Comparison of ENCODE assay signal across 18 cellular contexts in genomic region chr16:51767564-51767963, GRCh38.
"Had no signal": no experiment of that assay in that cellular context is flagged by ENCODE, and none has a peak within 500 bp of the region (broad histone marks: within the 10 kb centered on the region; RNA-seq: fewer than 3 reads in every experiment).

No MANE protein-coding gene starts in this region.

- ATAC-seq: left lobe of liver; naive thymus-derived CD4-positive, alpha-beta T cell; psoas muscle; right cardiac atrium; stimulated activated effector memory CD8-positive, alpha-beta T cell treated with anti-CD3 and anti-CD28 coated beads, Interleukin-12 subunit alpha, Interleukin-12 subunit beta, amount 100 ng/mL, for 72 hours had no signal

- DNase-seq: dermis blood vessel endothelial cell; effector memory CD4-positive, alpha-beta T cell; esophagus squamous epithelium; mesendoderm; midbrain; naive thymus-derived CD4-positive, alpha-beta T cell; occipital lobe; ovary; psoas muscle; right cardiac atrium; sigmoid colon; stimulated activated CD4-positive, alpha-beta T cell treated with anti-CD3 and anti-CD28 coated beads, Interleukin-2, amount 100 ng/mL, for 24 hours; stimulated activated CD4-positive, alpha-beta T cell treated with anti-CD3 and anti-CD28 coated beads, Interleukin-4, amount 100 ng/mL, for 24 hours; stimulated activated naive CD4-positive, alpha-beta T cell treated with Interleukin-2 at 50 U/mL for 16 hours; stomach; thyroid gland had no signal
